Comparison of ENCODE assay signal across 30 cellular contexts in genomic region chr20:24669701-24670100, GRCh38.
"Had no signal": no experiment of that assay in that cellular context is flagged by ENCODE, and none has a peak within 500 bp of the region (broad histone marks: within the 10 kb centered on the region; RNA-seq: fewer than 3 reads in every experiment).

No MANE protein-coding gene starts in this region.

- H3K27ac Mint-ChIP-seq: activated B cell treated with CpG ODN at 0.5 μM for 24 hours; activated CD4-positive, alpha-beta memory T cell treated with anti-CD3 and anti-CD28 coated beads for 36 hours; activated CD4-positive, alpha-beta T cell treated with anti-CD3 and anti-CD28 coated beads, Interleukin-2, amount 10 ng/mL, durations not matched to agents 24 days and 14 days; activated naive CD4-positive, alpha-beta T cell treated with anti-CD3 and anti-CD28 coated beads, Interleukin-2, amount 10 ng/mL, durations not matched to agents 7 days and 5 days; activated naive CD8-positive, alpha-beta T cell treated with anti-CD3 and anti-CD28 coated beads, Interleukin-2, amount 10 ng/mL, durations not matched to agents 7 days and 5 days had no signal

- H3K4me1 ChIP-seq: adrenal gland, breast epithelium had no signal

- DNase-seq: activated B cell treated with CpG ODN at 0.5 μM for 24 hours; activated CD4-positive, alpha-beta memory T cell treated with anti-CD3 and anti-CD28 coated beads for 36 hours; activated CD4-positive, alpha-beta T cell treated with anti-CD3 and anti-CD28 coated beads for 1 hour; activated CD4-positive, alpha-beta T cell treated with anti-CD3 and anti-CD28 coated beads, Interleukin-2, amount 10 ng/mL, durations not matched to agents 24 days and 14 days; activated CD8-positive, alpha-beta memory T cell treated with anti-CD3 and anti-CD28 coated beads for 24 hours; activated gamma-delta T cell treated with Interleukin-2 at 50 U/mL for 16 hours; activated naive CD4-positive, alpha-beta T cell treated with anti-CD3 and anti-CD28 coated beads, Interleukin-2, amount 10 ng/mL, durations not matched to agents 7 days and 5 days; activated naive CD8-positive, alpha-beta T cell treated with anti-CD3 and anti-CD28 coated beads, Interleukin-2, amount 10 ng/mL, durations not matched to agents 7 days and 5 days; activated T-cell treated with anti-CD3 and anti-CD28 coated beads, Interleukin-2, amount 50 U/mL, for 4 hours; adrenal gland; MG63; MV-4-11; NCI-H1092 treated with DMSO at 0.1 percent for 48 hours; NCI-H1417 treated with DMSO at 0.1 percent for 48 hours; NCI-H1694 treated with DMSO at 0.1 percent for 48 hours; NCI-H2029 treated with DMSO at 0.1 percent for 48 hours; NCI-H345; NCI-H510A treated with DMSO at 0.1 percent for 48 hours; NCI-H69; NK-92 treated with Interleukin-12 subunit alpha and Interleukin-12 subunit beta, amount 100 ng/mL, for 24 hours; OCI-M1; SHP77; SW 1271; T-helper 9 cell had no signal

- ATAC-seq: activated T-cell treated with anti-CD3 and anti-CD28 coated beads, Interleukin-2, amount 50 U/mL, for 4 hours; Panc1; SK-N-SH treated with all-trans-retinoic acid at 6 μM for 48 hours had no signal

- H3K9me3 Mint-ChIP-seq: activated B cell treated with CpG ODN at 0.5 μM for 24 hours; activated CD4-positive, alpha-beta memory T cell treated with anti-CD3 and anti-CD28 coated beads for 36 hours; activated CD4-positive, alpha-beta T cell treated with anti-CD3 and anti-CD28 coated beads, Interleukin-2, amount 10 ng/mL, durations not matched to agents 24 days and 14 days; activated naive CD4-positive, alpha-beta T cell treated with anti-CD3 and anti-CD28 coated beads, Interleukin-2, amount 10 ng/mL, durations not matched to agents 7 days and 5 days; activated naive CD8-positive, alpha-beta T cell treated with anti-CD3 and anti-CD28 coated beads, Interleukin-2, amount 10 ng/mL, durations not matched to agents 7 days and 5 days; activated T-cell treated with anti-CD3 and anti-CD28 coated beads, Interleukin-2, amount 50 U/mL, for 4 hours had no signal

- H3K9me3 ChIP-seq: adrenal gland, breast epithelium, MG63, SJSA1 had no signal

- H3K4me2 ChIP-seq: KMS-11 had no signal

- H3K27me3 Mint-ChIP-seq: activated B cell treated with CpG ODN at 0.5 μM for 24 hours; activated CD4-positive, alpha-beta memory T cell treated with anti-CD3 and anti-CD28 coated beads for 36 hours; activated CD4-positive, alpha-beta T cell treated with anti-CD3 and anti-CD28 coated beads, Interleukin-2, amount 10 ng/mL, durations not matched to agents 24 days and 14 days; activated naive CD4-positive, alpha-beta T cell treated with anti-CD3 and anti-CD28 coated beads, Interleukin-2, amount 10 ng/mL, durations not matched to agents 7 days and 5 days; activated naive CD8-positive, alpha-beta T cell treated with anti-CD3 and anti-CD28 coated beads, Interleukin-2, amount 10 ng/mL, durations not matched to agents 7 days and 5 days had no signal

- H3K9ac ChIP-seq: KMS-11 had no signal

- H3K4me1 Mint-ChIP-seq: activated B cell treated with CpG ODN at 0.5 μM for 24 hours; activated CD4-positive, alpha-beta T cell treated with anti-CD3 and anti-CD28 coated beads, Interleukin-2, amount 10 ng/mL, durations not matched to agents 24 days and 14 days; activated naive CD4-positive, alpha-beta T cell treated with anti-CD3 and anti-CD28 coated beads, Interleukin-2, amount 10 ng/mL, durations not matched to agents 7 days and 5 days; activated naive CD8-positive, alpha-beta T cell treated with anti-CD3 and anti-CD28 coated beads, Interleukin-2, amount 10 ng/mL, durations not matched to agents 7 days and 5 days had no signal

- H3K27ac ChIP-seq: adrenal gland, breast epithelium, KMS-11, RWPE1, SJSA1 had no signal

- H3K4me3 ChIP-seq: adrenal gland, breast epithelium, MG63, SJSA1 had no signal

- H3K4me3 Mint-ChIP-seq: activated B cell treated with CpG ODN at 0.5 μM for 24 hours; activated CD4-positive, alpha-beta memory T cell treated with anti-CD3 and anti-CD28 coated beads for 36 hours; activated CD4-positive, alpha-beta T cell treated with anti-CD3 and anti-CD28 coated beads, Interleukin-2, amount 10 ng/mL, durations not matched to agents 24 days and 14 days; activated naive CD4-positive, alpha-beta T cell treated with anti-CD3 and anti-CD28 coated beads, Interleukin-2, amount 10 ng/mL, durations not matched to agents 7 days and 5 days; activated naive CD8-positive, alpha-beta T cell treated with anti-CD3 and anti-CD28 coated beads, Interleukin-2, amount 10 ng/mL, durations not matched to agents 7 days and 5 days; activated T-cell treated with anti-CD3 and anti-CD28 coated beads, Interleukin-2, amount 50 U/mL, for 4 hours had no signal

- H3K36me3 Mint-ChIP-seq: activated CD4-positive, alpha-beta memory T cell treated with anti-CD3 and anti-CD28 coated beads for 36 hours; activated naive CD4-positive, alpha-beta T cell treated with anti-CD3 and anti-CD28 coated beads, Interleukin-2, amount 10 ng/mL, durations not matched to agents 7 days and 5 days; activated naive CD8-positive, alpha-beta T cell treated with anti-CD3 and anti-CD28 coated beads, Interleukin-2, amount 10 ng/mL, durations not matched to agents 7 days and 5 days had no signal

- H3K36me3 ChIP-seq: adrenal gland, breast epithelium, MG63, SJSA1 had no signal

- H3K27me3 ChIP-seq: adrenal gland, breast epithelium, MG63, SJSA1 had no signal
